In the genomic region with DNA sequence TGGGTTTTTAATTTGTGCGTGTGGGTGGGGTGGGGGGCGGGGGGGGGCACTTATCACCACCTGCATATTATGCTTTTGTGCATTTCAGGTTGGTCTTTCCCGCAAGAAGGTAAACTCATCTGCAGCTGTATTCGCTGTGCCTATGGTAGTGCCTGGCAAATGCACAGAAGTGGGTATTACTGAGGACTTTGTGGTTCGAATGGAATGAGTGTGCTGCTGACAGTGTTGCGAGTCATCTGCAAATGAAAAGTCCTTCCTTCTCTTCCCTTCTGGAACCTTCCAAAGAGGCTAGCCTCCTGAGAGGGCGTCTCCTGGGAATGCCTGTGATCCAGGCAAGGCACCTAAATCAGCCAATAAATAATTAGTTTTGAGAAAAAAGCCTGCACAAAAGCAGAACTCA, we compare ENCODE assay signal across 19 cellular contexts.
A peak's percentile ranks its signal among the peaks of the same experiment; 100 is the strongest.
DNase-seq lines count a peak whose midpoint lies in the region; ATAC-seq lines count a peak whose summit lies in the region.
"Had no signal": no experiment of that assay in that cellular context is flagged by ENCODE, and none has a peak within 500 bp of the region (broad histone marks: within the 10 kb centered on the region; RNA-seq: fewer than 3 reads in every experiment).

No MANE protein-coding gene starts in this region.

- peak; percentile 73 to 86 for ATAC-seq in activated naive CD4-positive, alpha-beta T cell treated with anti-CD3 and anti-CD28 coated beads, Interleukin-2, amount 50 U/mL, for 72 hours
- peak; percentile 41 for ATAC-seq in stimulated activated naive CD8-positive, alpha-beta T cell treated with anti-CD3 and anti-CD28 coated beads, Interleukin-15, Interleukin-2, amounts not matched to agents 100 U/mL and 50 U/mL, for 24 hours

- H3K36me3 Mint-ChIP-seq in activated naive CD4-positive, alpha-beta T cell treated with anti-CD3 and anti-CD28 coated beads, Interleukin-2, amount 50 U/mL, for 72 hours = peaks cover 0 to 25% of the 10 kb centered on the region in 2 donors
- H3K36me3 Mint-ChIP-seq: CD14-positive monocyte, immature natural killer cell, neural progenitor cell had no signal

- peak overlapping the region; percentile 8 to 66 for H3K27ac Mint-ChIP-seq in activated naive CD4-positive, alpha-beta T cell treated with anti-CD3 and anti-CD28 coated beads, Interleukin-2, amount 50 U/mL, for 72 hours
- H3K27ac Mint-ChIP-seq: CD14-positive monocyte, immature natural killer cell, neural progenitor cell had no signal

- no peak overlapping the region for H3K27ac ChIP-seq in epithelial cell of prostate
- H3K27ac ChIP-seq: neural progenitor cell, sigmoid colon had no signal

- no peak for DNase-seq in activated naive CD4-positive, alpha-beta T cell treated with anti-CD3 and anti-CD28 coated beads, Interleukin-2, amount 50 U/mL, for 72 hours (ENCODE audit: low spot score in 2 of 2)
- DNase-seq in activated naive CD4-positive, alpha-beta T cell (lab: John Stamatoyannopoulos, UW) = no peak
- DNase-seq in NCI-H2107 (lab: John Stamatoyannopoulos, UW) (peak; percentile 38), epithelial cell of prostate (ENCODE audit: low read depth, low spot score) (peak; percentile 31), activated gamma-delta T cell treated with Interleukin-2 at 50 U/mL for 16 hours (no peak), AG08395 (ENCODE audit: low spot score) (no peak), NCI-H1105 treated with DMSO at 0.1 percent for 48 hours (lab: John Stamatoyannopoulos, UW) (no peak)
- DNase-seq in stimulated activated naive CD8-positive, alpha-beta T cell treated with anti-CD3 and anti-CD28 coated beads, Interleukin-15, Interleukin-2, amounts not matched to agents 100 U/mL and 50 U/mL, for 24 hours = no peak
- DNase-seq: activated effector memory CD4-positive, alpha-beta T cell treated with anti-CD3 and anti-CD28 coated beads, Interleukin-2, amount 50 U/mL, for 16 hours; central memory CD4-positive, alpha-beta T cell; dermis blood vessel endothelial cell; H9; immature natural killer cell; NCI-H748 treated with DMSO at 0.1 percent for 48 hours; posterior cingulate gyrus; Right ventricle myocardium superior; sigmoid colon had no signal

- peaks cover 4 to 21% of the 10 kb centered on the region in 2 donors for H3K9me3 Mint-ChIP-seq in activated naive CD4-positive, alpha-beta T cell treated with anti-CD3 and anti-CD28 coated beads, Interleukin-2, amount 50 U/mL, for 72 hours
- H3K9me3 Mint-ChIP-seq: CD14-positive monocyte, H9, immature natural killer cell, neural progenitor cell had no signal

Comparison
In these comparisons a context has a peak if more than half of its experiments do, and no peak if none do; other contexts are left out.
1. DNase-seq: peak in NCI-H2107 (single experiment) and epithelial cell of prostate (single experiment); none in activated naive CD4-positive, alpha-beta T cell treated with anti-CD3 and anti-CD28 coated beads, Interleukin-2, amount 50 U/mL, for 72 hours (0 of 2), activated naive CD4-positive, alpha-beta T cell (0 of 4), stimulated activated naive CD8-positive, alpha-beta T cell treated with anti-CD3 and anti-CD28 coated beads, Interleukin-15, Interleukin-2, amounts not matched to agents 100 U/mL and 50 U/mL, for 24 hours (single experiment), activated gamma-delta T cell treated with Interleukin-2 at 50 U/mL for 16 hours (single experiment), AG08395 (single experiment) and NCI-H1105 treated with DMSO at 0.1 percent for 48 hours (single experiment).